Comparison of ENCODE assay signal across 24 cellular contexts in the genomic region with DNA sequence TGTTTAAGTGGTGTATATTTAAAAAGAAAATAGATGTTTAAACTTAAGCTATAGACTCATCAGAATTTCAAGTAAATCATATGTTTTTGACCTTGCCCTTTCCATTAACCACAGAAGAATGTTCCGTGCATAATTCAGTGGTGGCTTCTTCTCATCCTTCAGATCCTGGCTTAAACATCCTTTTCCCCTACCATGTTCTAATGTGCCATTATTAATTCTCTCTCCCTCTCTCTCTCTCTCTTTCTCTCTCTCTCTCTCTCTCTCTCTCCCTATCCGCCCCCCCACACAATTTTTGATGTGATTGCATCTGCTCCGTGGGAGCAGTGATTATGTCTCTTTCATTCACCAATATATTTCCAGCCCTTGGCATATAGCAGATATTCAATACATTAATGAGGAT.
"Had no signal": no experiment of that assay in that cellular context is flagged by ENCODE, and none has a peak within 500 bp of the region (broad histone marks: within the 10 kb centered on the region; RNA-seq: fewer than 3 reads in every experiment).

No MANE protein-coding gene starts in this region.

- DNase-seq: naive thymus-derived CD4-positive, alpha-beta T cell; natural killer cell; nucleus accumbens; posterior cingulate gyrus; psoas muscle; right cardiac atrium; right lobe of liver; sigmoid colon; small intestine; stimulated activated CD4-positive, alpha-beta T cell treated with anti-CD3 and anti-CD28 coated beads, Interleukin-15, amount 100 ng/mL, for 24 hours; stimulated activated CD4-positive, alpha-beta T cell treated with anti-CD3 and anti-CD28 coated beads, Interleukin-2, amount 100 ng/mL, for 24 hours; stimulated activated CD4-positive, alpha-beta T cell treated with anti-CD3 and anti-CD28 coated beads, Interleukin-2, amount 100 ng/mL, for 48 hours; stimulated activated CD4-positive, alpha-beta T cell treated with anti-CD3 and anti-CD28 coated beads, Interleukin-4, amount 100 ng/mL, for 24 hours; stimulated activated naive B cell treated with anti-CD40 and anti-IgM and Interleukin-4, amounts not matched to agents 10 μg/mL and 1 μg/mL and 100 μg/mL, for 72 hours; stimulated activated naive CD4-positive, alpha-beta T cell treated with Interleukin-2 at 50 U/mL for 16 hours; stomach; thyroid gland; trophoblast cell; upper lobe of left lung had no signal

- H3K27ac ChIP-seq: neutrophil, parathyroid adenoma, psoas muscle, right lobe of liver, sigmoid colon, stomach, thoracic aorta, thyroid gland, tibial nerve, upper lobe of left lung, vagina had no signal

- H3K79me2 ChIP-seq: parathyroid adenoma had no signal

- H3K4me3 ChIP-seq: psoas muscle, right lobe of liver, sigmoid colon, stomach, thoracic aorta, thyroid gland, tibial nerve, upper lobe of left lung, vagina had no signal

- H3K9me3 ChIP-seq: neutrophil, right lobe of liver, thoracic aorta, thyroid gland, upper lobe of left lung, vagina had no signal

- H3K27me3 ChIP-seq: neutrophil, right lobe of liver, sigmoid colon, stomach, thyroid gland, tibial nerve, upper lobe of left lung, vagina had no signal

- H3K36me3 ChIP-seq: neutrophil, right lobe of liver, sigmoid colon, stomach, thoracic aorta, thyroid gland, tibial nerve, upper lobe of left lung, vagina had no signal

- H3K9ac ChIP-seq: parathyroid adenoma had no signal

- H2AFZ ChIP-seq: parathyroid adenoma had no signal
